Comparison of ENCODE assay signal across 8 cellular contexts in the genomic region with DNA sequence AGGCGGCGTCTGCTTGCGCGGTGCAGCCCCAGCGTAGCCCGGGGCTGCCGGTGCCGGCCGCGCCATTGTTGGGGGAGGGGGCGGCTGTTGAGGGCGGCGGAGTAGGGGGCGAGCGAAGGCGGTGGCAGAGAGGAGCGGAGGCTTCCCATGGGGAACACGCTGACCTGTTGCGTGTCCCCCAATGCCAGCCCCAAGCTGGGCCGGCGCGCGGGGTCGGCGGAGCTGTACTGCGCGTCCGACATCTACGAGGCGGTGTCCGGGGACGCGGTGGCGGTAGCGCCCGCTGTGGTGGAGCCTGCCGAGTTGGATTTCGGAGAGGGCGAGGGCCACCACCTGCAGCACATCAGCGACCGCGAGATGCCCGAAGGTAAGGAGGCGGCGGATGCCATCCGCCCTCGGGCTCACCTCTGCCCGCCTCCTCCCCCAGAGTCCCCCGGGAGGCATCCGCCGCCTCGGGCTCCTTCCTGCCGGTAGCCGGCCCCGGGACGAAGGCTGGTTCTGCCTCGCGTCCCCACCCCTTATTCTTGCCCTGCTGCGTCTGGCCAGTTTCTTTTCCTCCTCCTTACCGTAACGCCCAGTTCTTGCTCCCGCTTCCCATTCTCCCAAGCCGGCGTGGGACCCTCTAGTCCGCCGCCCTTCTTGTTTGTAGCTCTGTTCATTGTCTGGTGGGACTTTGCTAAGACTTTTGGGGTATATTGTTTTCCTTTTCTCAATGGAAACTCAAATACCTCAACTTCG. TPM values are rescaled to one million over a fixed set of nuclear protein-coding genes. Genes with fewer than 3 reads are reported as not detected.
DNase-seq lines count a peak whose midpoint lies in the region; ATAC-seq and TF ChIP-seq lines count a peak whose summit lies in the region.

No MANE protein-coding gene starts in this region.

- peak overlapping the region; percentile 56; the same call in 1 of the 2 replicates for H3K27ac ChIP-seq in HUES6 (ENCODE audit: low read depth, low read length)
- H3K27ac ChIP-seq in VCaP = peak overlapping the region; percentile 70
- H3K27ac ChIP-seq in left lung = peak overlapping the region; percentile 89 to 91

- DNase-seq in Daoy (ENCODE audit: low read depth) (peak; percentile 48), left lung (peak; percentile 54 to 92), ecto neural progenitor cell (ENCODE audit: low spot score) (no peak)
- DNase-seq in central memory CD8-positive, alpha-beta T cell (ENCODE audit: low spot score in 2 of 2) = peak; percentile 25 to 28
- DNase-seq in stimulated activated CD4-positive, alpha-beta T cell treated with anti-CD3 and anti-CD28 coated beads, Interleukin-4, amount 100 ng/mL, for 4 hours = peak; percentile 42 to 44

- H3K9me3 ChIP-seq in HUES6 (ENCODE audit: control insufficient read depth, insufficient read depth, low read depth, low read length) = no peaks in the 10 kb centered on the region
- H3K9me3 ChIP-seq in left lung = no peaks in the 10 kb centered on the region

- H3K27me3 ChIP-seq in HUES6 (ENCODE audit: control insufficient read depth, insufficient read depth, low read length) (no peaks in the 10 kb centered on the region), left lung (no peaks in the 10 kb centered on the region)

- peak overlapping the region; percentile 98 for H3K4me3 ChIP-seq in HUES6 (ENCODE audit: low read depth, low read length)
- H3K4me3 ChIP-seq in left lung = peak overlapping the region; percentile 91 to 96

- no peak for TF ChIP-seq CTCF in VCaP (conservative IDR thresholded peaks at IDR 0.05)
- TF ChIP-seq CTCF in left lung (IDR thresholded peaks at IDR 0.05) = no peak

- H3K27ac Mint-ChIP-seq in central memory CD8-positive, alpha-beta T cell (ENCODE audit: low read depth) = peak overlapping the region; percentile 92

- H3K9ac ChIP-seq in HUES6 (ENCODE audit: low read length) = peak overlapping the region; percentile 91

- peak; percentile 21 for ATAC-seq in GM21515 (IDR thresholded peaks at IDR 0.05; ENCODE audit: unreplicated experiment)
- peak; percentile 37 for ATAC-seq in central memory CD8-positive, alpha-beta T cell (replicated peaks; ENCODE audit: extremely low read depth, poor library complexity, severe bottlenecking)
- peak; percentile 41 for ATAC-seq in left lung

- H3K4me1 ChIP-seq in HUES6 (ENCODE audit: control insufficient read depth, insufficient read depth, low read length) = peaks cover 7% of the 10 kb centered on the region
- H3K4me1 ChIP-seq in left lung = peaks cover 0 to 28% of the 10 kb centered on the region in 2 donors

- H3K36me3 ChIP-seq in HUES6 (ENCODE audit: control insufficient read depth, insufficient read depth, low read length) (0 out of 2 replicates have a peak, but pooled peaks cover 2% of the 10 kb centered on the region), left lung (peaks cover 0 to 3% of the 10 kb centered on the region in 2 donors)

- intact Hi-C loops in left lung (cut with DNase I) = no loop called here

- H3K27me3 Mint-ChIP-seq in central memory CD8-positive, alpha-beta T cell = no peaks in the 10 kb centered on the region

- H3K36me3 Mint-ChIP-seq in central memory CD8-positive, alpha-beta T cell (ENCODE audit: insufficient read depth) = peaks cover 19% of the 10 kb centered on the region

- peak overlapping the region; percentile 96 for H3K4me3 Mint-ChIP-seq in central memory CD8-positive, alpha-beta T cell

- H3K9me3 Mint-ChIP-seq in central memory CD8-positive, alpha-beta T cell = no peaks in the 10 kb centered on the region

- peaks cover 26% of the 10 kb centered on the region for H3K4me1 Mint-ChIP-seq in central memory CD8-positive, alpha-beta T cell

RNA-seq across cellular contexts. Expression of a gene that starts 0.5 kb away (rescaled TPM):
- 3.2 and 3.6 TPM in 2 replicates for total RNA-seq in Daoy (2014; rRNA removed; shearing (Covaris generic))
- total RNA-seq in left lung = 10 to 100 TPM; 20.6 to 33.2 TPM

RNA-seq across cellular contexts. Expression of a gene that starts 57.8 kb away (rescaled TPM):
- 1.4 and 2.0 TPM in 2 replicates for total RNA-seq in Daoy (2014; rRNA removed; shearing (Covaris generic))
- 10 to 100 TPM; 31.9 to 33.8 TPM for total RNA-seq in left lung

Comparison
In these comparisons a context has a peak if more than half of its experiments do, and no peak if none do; other contexts are left out.
1. RNA of a gene that starts 57.8 kb away (total RNA-seq): 31.9 to 33.8 TPM in left lung; 1.4 to 2.0 TPM in Daoy; every median in the first group is over 10 times any median in the second.
2. Peak in every context shown above with its lines, with median percentiles within 50 percentile points of each other: ATAC-seq and H3K27ac ChIP-seq.